In genomic region chr2:637804-638203, GRCh38 we compare ENCODE assay signal across 13 cellular contexts. TPM values are rescaled to one million over a fixed set of nuclear protein-coding genes. Genes with fewer than 3 reads are reported as not detected.
DNase-seq lines count a peak whose midpoint lies in the region; ATAC-seq and TF ChIP-seq lines count a peak whose summit lies in the region.
"Had no signal": no experiment of that assay in that cellular context is flagged by ENCODE, and none has a peak within 500 bp of the region (broad histone marks: within the 10 kb centered on the region; RNA-seq: fewer than 3 reads in every experiment).

No MANE protein-coding gene starts in this region.

- H3K9me3 ChIP-seq in mammary epithelial cell (replicated peaks; ENCODE audit: insufficient read depth, low read length) (no peaks in the 10 kb centered on the region), PC-3 (ENCODE audit: low read length) (no peaks in the 10 kb centered on the region), esophagus muscularis mucosa (no peaks in the 10 kb centered on the region), Karpas-422 (ENCODE audit: low read length) (no peaks in the 10 kb centered on the region), hepatocyte (ENCODE audit: low read depth) (no peaks in the 10 kb centered on the region)

- H3K9ac ChIP-seq in mammary epithelial cell (ENCODE audit: insufficient read depth, low read length) (no peak overlapping the region), PC-3 (ENCODE audit: low read length) (peak overlapping the region; percentile 36), Karpas-422 (ENCODE audit: low read length) (no peak overlapping the region)
- H3K9ac ChIP-seq: GM23248 had no signal

- H3K9me2 ChIP-seq in PC-3 (replicated peaks; ENCODE audit: low read length) (no peaks in the 10 kb centered on the region), Karpas-422 (replicated peaks; ENCODE audit: insufficient read depth, low read length) (no peaks in the 10 kb centered on the region), hepatocyte (replicated peaks; ENCODE audit: insufficient read depth) (no peaks in the 10 kb centered on the region)

- TF ChIP-seq CTCF in MCF 10A (IDR thresholded peaks at IDR 0.05; ENCODE audit: unreplicated experiment) (no peak), mammary epithelial cell (conservative IDR thresholded peaks at IDR 0.05 in 1 of 2, IDR thresholded peaks at IDR 0.05 in 1 of 2; ENCODE audit: extremely low read depth in 1 of 2, insufficient read depth in 1 of 2, low read depth in 1 of 2, low read length in 2 of 2) (no peak), PC-3 (conservative IDR thresholded peaks at IDR 0.05; ENCODE audit: low read depth, low read length) (no peak), esophagus muscularis mucosa (IDR thresholded peaks at IDR 0.05) (no peak), hepatocyte (IDR thresholded peaks at IDR 0.05; ENCODE audit: poor library complexity) (no peak)

- H3K27me3 ChIP-seq in mammary epithelial cell (ENCODE audit: insufficient read depth, low read length) (no peaks in the 10 kb centered on the region), PC-3 (ENCODE audit: low read length) (no peaks in the 10 kb centered on the region), esophagus muscularis mucosa (peaks cover 0 to 25% (median 0%) of the 10 kb centered on the region in 4 donors), Karpas-422 (ENCODE audit: low read length) (no peaks in the 10 kb centered on the region), hepatocyte (no peaks in the 10 kb centered on the region)

- no peaks in the 10 kb centered on the region for H3K27me3 Mint-ChIP-seq in MCF 10A (ENCODE audit: insufficient read depth, unreplicated experiment)

- H3K4me2 ChIP-seq in mammary epithelial cell (ENCODE audit: insufficient read depth, low read depth, low read length) (no peak overlapping the region), PC-3 (ENCODE audit: low read length) (peak overlapping the region; percentile 23; the same call in 1 of the 2 replicates), Karpas-422 (ENCODE audit: low read depth, low read length, poor library complexity, severe bottlenecking) (no peak overlapping the region), hepatocyte (no peak overlapping the region)

- no peaks in the 10 kb centered on the region for H3K79me2 ChIP-seq in mammary epithelial cell (ENCODE audit: insufficient read depth, low read length)
- no peaks in the 10 kb centered on the region for H3K79me2 ChIP-seq in PC-3 (ENCODE audit: low read length)
- H3K79me2 ChIP-seq in Karpas-422 (ENCODE audit: low read length): no peaks in the 10 kb centered on the region
- H3K79me2 ChIP-seq in hepatocyte: no peaks in the 10 kb centered on the region

- H2AFZ ChIP-seq in mammary epithelial cell (ENCODE audit: low read depth, low read length) (no peak overlapping the region), PC-3 (ENCODE audit: low read length) (peak overlapping the region; percentile 63), Karpas-422 (ENCODE audit: low read length) (no peak overlapping the region), hepatocyte (no peak overlapping the region)

- H3K4me3 ChIP-seq in mammary epithelial cell (replicated peaks in 1 of 3; ENCODE audit: insufficient read depth in 1 of 3, low read depth in 2 of 3, low read length in 3 of 3) (no peak overlapping the region), PC-3 (ENCODE audit: low read length) (no peak overlapping the region), esophagus muscularis mucosa (no peak overlapping the region), Karpas-422 (ENCODE audit: low read length) (no peak overlapping the region), hepatocyte (no peak overlapping the region)
- H3K4me3 ChIP-seq: GM23248 had no signal

- CTCF ChIA-PET in MCF 10A (lab: Yijun Ruan, JAX): interaction anchor here (0.6 to 7.7 kb wide), 22 partner anchors 9 to 618 kb away, joined by 3 to 88 read pairs (median 4); no protein-coding TSS in a partner anchor
- CTCF ChIA-PET in mammary epithelial cell (lab: Charles Lee; ENCODE audit: low non-redundant PET): no interaction called here
- CTCF ChIA-PET in PC-3 (lab: Charles Lee): interaction anchor here (1.4 kb wide), 1 partner anchor 108 kb away, joined by 4 read pairs; no protein-coding TSS in a partner anchor

- no peak for TF ChIP-seq EP300 in esophagus muscularis mucosa (IDR thresholded peaks at IDR 0.05)

- POLR2A ChIA-PET in MCF 10A (lab: Yijun Ruan, JAX): interaction anchor here (2.0 kb wide), 1 partner anchor 108 kb away, joined by 5 read pairs; no protein-coding TSS in a partner anchor
- POLR2A ChIA-PET in PC-3 (lab: Charles Lee; ENCODE audit: unreplicated experiment): no interaction called here

- no peak overlapping the region for H3K27ac ChIP-seq in mammary epithelial cell (ENCODE audit: insufficient read depth, low read depth, low read length)
- H3K27ac ChIP-seq in PC-3 (ENCODE audit: low read length): peak overlapping the region; percentile 70
- no peak overlapping the region for H3K27ac ChIP-seq in esophagus muscularis mucosa (replicated peaks in 1 of 4)
- no peak overlapping the region for H3K27ac ChIP-seq in Karpas-422 (ENCODE audit: low read length)
- H3K27ac ChIP-seq in hepatocyte: no peak overlapping the region
- H3K27ac ChIP-seq: GM23248 had no signal

- DNase-seq in MCF 10A (ENCODE audit: unreplicated experiment): peak; percentile 44
- DNase-seq in mammary epithelial cell: no peak
- peak; percentile 81 for DNase-seq in PC-3
- DNase-seq in esophagus muscularis mucosa (ENCODE audit: extremely low spot score): peak; percentile 50
- DNase-seq in Karpas-422: no peak
- DNase-seq in hepatocyte (ENCODE audit: low spot score): no peak
- DNase-seq: ACHN; C1 segment of cervical spinal cord; Calu3; CD4-positive, alpha-beta T cell; DMS 273 treated with DMSO at 0.1 percent for 48 hours; GM23248 had no signal

- H3K36me3 Mint-ChIP-seq in MCF 10A (ENCODE audit: insufficient read depth, unreplicated experiment): no peaks in the 10 kb centered on the region

- in situ Hi-C loops in mammary epithelial cell (cut with MboI; ENCODE audit: low sequenced_read_pairs in 2 of 2): no loop called here

- H3K9me3 Mint-ChIP-seq in MCF 10A (ENCODE audit: unreplicated experiment): no peaks in the 10 kb centered on the region
- H3K9me3 Mint-ChIP-seq: CD4-positive, alpha-beta T cell had no signal

- peaks cover 16% of the 10 kb centered on the region for H3K4me1 Mint-ChIP-seq in MCF 10A (ENCODE audit: insufficient read depth, unreplicated experiment)

- H3K4me1 ChIP-seq in mammary epithelial cell (ENCODE audit: insufficient read depth, low read length): no peaks in the 10 kb centered on the region
- H3K4me1 ChIP-seq in PC-3 (ENCODE audit: insufficient read depth, low read length): peaks cover 24% of the 10 kb centered on the region
- H3K4me1 ChIP-seq in esophagus muscularis mucosa: peaks cover 4 to 11% (median 9%) of the 10 kb centered on the region in 4 donors
- H3K4me1 ChIP-seq in Karpas-422 (ENCODE audit: low read length): peaks cover 25% of the 10 kb centered on the region
- H3K4me1 ChIP-seq in hepatocyte (ENCODE audit: insufficient read depth): no peaks in the 10 kb centered on the region

- BruUV-seq in MCF 10A (replicated peaks; lab: Mats Ljungman, UMichigan) (no TSS peak), mammary epithelial cell (replicated peaks; lab: Mats Ljungman, UMichigan) (no TSS peak), PC-3 (replicated peaks; lab: Mats Ljungman, UMichigan) (no TSS peak)

- TF ChIP-seq POLR2A in esophagus muscularis mucosa (IDR thresholded peaks at IDR 0.05; ENCODE audit: low read depth): no peak

- H4K20me1 ChIP-seq in mammary epithelial cell (ENCODE audit: insufficient read depth, low read length) (no peaks in the 10 kb centered on the region), PC-3 (ENCODE audit: low read length) (no peaks in the 10 kb centered on the region), Karpas-422 (ENCODE audit: insufficient read depth, low read depth, low read length) (no peaks in the 10 kb centered on the region), hepatocyte (ENCODE audit: insufficient read depth, poor library complexity, severe bottlenecking) (no peaks in the 10 kb centered on the region)

- dilution Hi-C loops in mammary epithelial cell (cut with HindIII; ENCODE audit: low sequenced_read_pairs): no loop called here

- ATAC-seq in PC-3 (peak; percentile 81), HG03457 (IDR thresholded peaks at IDR 0.05; ENCODE audit: unreplicated experiment) (no peak)

- no peaks in the 10 kb centered on the region for H3F3A ChIP-seq in PC-3 (ENCODE audit: low read length, unreplicated experiment)

- no peaks in the 10 kb centered on the region for H3K36me3 ChIP-seq in mammary epithelial cell (ENCODE audit: insufficient read depth, low read length)
- H3K36me3 ChIP-seq in PC-3 (ENCODE audit: low read depth, low read length): no peaks in the 10 kb centered on the region
- no peaks in the 10 kb centered on the region for H3K36me3 ChIP-seq in esophagus muscularis mucosa
- no peaks in the 10 kb centered on the region for H3K36me3 ChIP-seq in Karpas-422 (ENCODE audit: insufficient read depth, low read length)
- H3K36me3 ChIP-seq in hepatocyte (replicated peaks; ENCODE audit: insufficient read depth, low read depth): no peaks in the 10 kb centered on the region

- WGBS in mammary epithelial cell (ENCODE audit: low coverage, missing lambda C conversion rate): 35% methylated on average over 4 of the region's 7 CpGs
- 58% methylated on average over 7 of the region's 7 CpGs for WGBS in esophagus muscularis mucosa
- WGBS in hepatocyte (ENCODE audit: low lambda C conversion rate, missing lambda C conversion rate): 74% methylated on average over 7 of the region's 7 CpGs

- no peak overlapping the region for H3K4me3 Mint-ChIP-seq in MCF 10A (ENCODE audit: unreplicated experiment)

- no peak overlapping the region for H3K27ac Mint-ChIP-seq in MCF 10A (ENCODE audit: low read depth, unreplicated experiment)
- H3K27ac Mint-ChIP-seq: CD4-positive, alpha-beta T cell had no signal

- intact Hi-C loops in MCF 10A (cut with micrococcal nuclease) (loop anchor here (1.0 kb wide), 3 partner anchors 109 to 466 kb away; no protein-coding TSS in a partner anchor), mammary epithelial cell (cut with micrococcal nuclease) (loop anchor here (1.0 to 2.0 kb wide), 3 partner anchors 347 to 466 kb away; no protein-coding TSS in a partner anchor), PC-3 (cut with micrococcal nuclease) (loop anchor here (1.0 to 5.0 kb wide), 3 partner anchors 103 to 909 kb away; no protein-coding TSS in a partner anchor), esophagus muscularis mucosa (cut with DNase I) (loop anchor here (5.0 kb wide), 1 partner anchor 391 kb away; no protein-coding TSS in a partner anchor)

RNA-seq across cellular contexts. Expression of gene TMEM18, which starts 39.4 kb away (rescaled TPM):
- 14.2 and 25.1 TPM in 2 replicates for total RNA-seq in MCF 10A (2022)
- 10 to 100 TPM in 1 of 2 donors, 1 to 10 TPM in 1; 9.2 to 19.5 TPM for total RNA-seq in mammary epithelial cell
- 28.0 TPM for polyA plus RNA-seq in mammary epithelial cell
- polyA minus RNA-seq in mammary epithelial cell: 5.4 TPM
- 25.5 and 30.8 TPM in 2 replicates for total RNA-seq in PC-3 (2014; rRNA removed)
- 10 to 100 TPM in 2 of 4 donors, 1 to 10 TPM in 2; 8.7 to 27.3 (median 10.2) TPM for total RNA-seq in esophagus muscularis mucosa
- 46.1 and 48.6 TPM in 2 replicates for total RNA-seq in Karpas-422 (2014; rRNA removed; shearing (Covaris generic); ENCODE audit: low replicate concordance)
- 35.2 and 35.4 TPM in 2 replicates for total RNA-seq in hepatocyte
- polyA plus RNA-seq in hepatocyte: 43.1 and 47.1 TPM in 2 replicates

Comparison
In these comparisons a context has a peak if more than half of its experiments do, and no peak if none do; other contexts are left out.
1. DNase-seq: peak in MCF 10A (single experiment), PC-3 (single experiment) and esophagus muscularis mucosa (single experiment); none in mammary epithelial cell (single experiment), Karpas-422 (single experiment) and hepatocyte (single experiment).